In genomic region chr6:157022022-157022740, GRCh38 we compare ENCODE assay signal across 8 cellular contexts.
DNase-seq lines count a peak whose midpoint lies in the region; ATAC-seq and TF ChIP-seq lines count a peak whose summit lies in the region.

No MANE protein-coding gene starts in this region.

- WGBS in testis, 2 donors = 2 to 3% methylated on average over 17 to 28 of the region's 33 CpGs

- DNase-seq in GM04503 (ENCODE audit: low read depth) = peak; percentile 78
- DNase-seq in NCI-H1048 (lab: John Stamatoyannopoulos, UW) = peak; percentile 63
- peak; percentile 57 for DNase-seq in SKM-1 (lab: John Stamatoyannopoulos, UW; ENCODE audit: unreplicated experiment)
- DNase-seq in glomerular visceral epithelial cell (ENCODE audit: extremely low spot score) = peak; percentile 93
- peak; percentile 60 for DNase-seq in omental fat pad (ENCODE audit: low spot score)
- DNase-seq in testis = peak; percentile 94

- no peaks in the 10 kb centered on the region for H3K9me3 ChIP-seq in testis

- H3K36me3 ChIP-seq in testis (ENCODE audit: low read depth, missing control alignments) = no peaks in the 10 kb centered on the region

- H3K4me3 Mint-ChIP-seq in activated naive CD8-positive, alpha-beta T cell = peak overlapping the region; percentile 88

- H3K36me3 Mint-ChIP-seq in activated naive CD8-positive, alpha-beta T cell = no peaks in the 10 kb centered on the region

- H3K4me1 Mint-ChIP-seq in activated naive CD8-positive, alpha-beta T cell (ENCODE audit: low read depth) = peaks cover 56% of the 10 kb centered on the region

- TF ChIP-seq POLR2A in testis (IDR thresholded peaks at IDR 0.05) = no peak

- H3K27me3 Mint-ChIP-seq in activated naive CD8-positive, alpha-beta T cell = no peaks in the 10 kb centered on the region

- H3K27ac ChIP-seq in testis = peak overlapping the region; percentile 98 to 99

- H3K27ac Mint-ChIP-seq in activated naive CD8-positive, alpha-beta T cell = peak overlapping the region; percentile 99

- peaks cover 11% of the 10 kb centered on the region for H3K4me1 ChIP-seq in testis

- ATAC-seq in HG02571 (IDR thresholded peaks at IDR 0.05; ENCODE audit: unreplicated experiment) = peak; percentile 53
- ATAC-seq in omental fat pad (ENCODE audit: low FRiP score) = peak; percentile 90

- no peaks in the 10 kb centered on the region for H3K9me3 Mint-ChIP-seq in activated naive CD8-positive, alpha-beta T cell (ENCODE audit: low read depth)

- peak overlapping the region; percentile 77 to 87 for H3K4me3 ChIP-seq in testis

- TF ChIP-seq CTCF in omental fat pad (IDR thresholded peaks at IDR 0.05) (no peak), testis (IDR thresholded peaks at IDR 0.05) (no peak)

- intact Hi-C loops in testis (cut with DNase I; ENCODE audit: low total_unique reads) = loop anchor here (10.0 kb wide), 1 partner anchor 247 kb away; the partner anchor contains the start of gene ARID1B

- no peaks in the 10 kb centered on the region for H3K27me3 ChIP-seq in testis

Comparison
In these comparisons a context has a peak if more than half of its experiments do, and no peak if none do; other contexts are left out.
1. Peak in every context shown above with its lines: DNase-seq, ATAC-seq, H3K4me3 ChIP-seq and H3K27ac ChIP-seq.